8 cellular contexts compared by ENCODE assay signal in the genomic region with DNA sequence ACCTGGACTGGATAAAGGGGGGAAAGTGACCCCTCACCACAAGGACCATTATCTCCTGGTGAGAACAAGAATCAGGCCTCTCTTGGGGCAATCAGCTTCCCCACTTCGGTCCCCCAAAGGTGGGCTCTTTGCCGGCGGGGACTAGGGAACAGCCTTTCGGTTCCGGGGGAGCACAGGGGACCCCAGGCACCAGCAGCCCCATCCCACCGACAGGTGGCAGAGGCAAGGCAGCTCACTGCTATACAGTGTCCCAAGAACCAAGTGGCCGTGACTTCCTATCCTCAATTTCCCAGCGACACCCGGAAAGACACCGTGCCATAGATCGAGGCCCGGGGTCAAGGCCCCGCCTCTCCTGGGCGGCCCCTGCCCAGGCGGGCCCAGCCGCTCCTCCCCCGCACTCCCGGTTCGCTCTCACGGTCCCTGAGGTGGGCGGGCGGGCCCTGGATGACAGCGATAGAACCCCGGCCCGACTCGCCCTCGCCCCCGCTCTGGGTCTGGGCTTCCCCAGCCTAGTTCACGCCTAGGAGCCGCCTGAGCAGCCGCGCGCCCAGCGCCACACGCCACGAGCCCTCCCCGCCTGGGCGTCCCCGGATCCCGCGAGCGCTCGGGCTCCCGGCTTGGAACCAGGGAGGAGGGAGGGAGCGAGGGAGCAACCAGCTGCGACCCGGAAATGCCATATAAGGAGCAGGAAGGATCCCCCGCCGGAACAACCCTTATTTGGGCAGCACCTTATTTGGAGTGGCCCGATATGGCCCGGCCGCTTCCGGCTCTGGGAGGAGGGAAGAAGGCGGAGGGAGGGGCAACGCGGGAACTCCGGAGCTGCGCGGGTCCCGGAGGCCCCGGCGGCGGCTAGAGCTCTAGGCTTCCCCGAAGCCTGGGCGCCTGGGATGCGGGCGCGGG. TPM values are rescaled to one million over a fixed set of nuclear protein-coding genes. Genes with fewer than 3 reads are reported as not detected.
DNase-seq lines count a peak whose midpoint lies in the region; ATAC-seq, FAIRE-seq and TF ChIP-seq lines count a peak whose summit lies in the region.

No MANE protein-coding gene starts in this region.

- POLR2A ChIA-PET in Caco-2 (lab: Charles Lee) = interaction anchor here (0.5 to 2.6 kb wide), 19 partner anchors 9 to 798 kb away, joined by 3 to 42 read pairs (median 5); partner anchors contain the start of genes ETF1, FAM53C and HSPA9

- H3K27me3 ChIP-seq in Caco-2 (replicated peaks; ENCODE audit: control insufficient read depth, insufficient read depth, low read length) = no peaks in the 10 kb centered on the region
- H3K27me3 ChIP-seq in effector memory CD4-positive, alpha-beta T cell (replicated peaks; ENCODE audit: control insufficient read depth, insufficient read depth, low read length, poor library complexity, severe bottlenecking) = no peaks in the 10 kb centered on the region

- H3K9me3 ChIP-seq in Caco-2 = no peaks in the 10 kb centered on the region
- H3K9me3 ChIP-seq in effector memory CD4-positive, alpha-beta T cell (ENCODE audit: control insufficient read depth, low read length) = no peaks in the 10 kb centered on the region

- H3K36me3 ChIP-seq in Caco-2 (ENCODE audit: control insufficient read depth, insufficient read depth, low read length) = peaks cover 9% of the 10 kb centered on the region
- H3K36me3 ChIP-seq in effector memory CD4-positive, alpha-beta T cell (ENCODE audit: control insufficient read depth, insufficient read depth, low read length) = no peaks in the 10 kb centered on the region

- no peaks in the 10 kb centered on the region for H3K9me3 Mint-ChIP-seq in Caco-2 (ENCODE audit: unreplicated experiment)
- H3K9me3 Mint-ChIP-seq in memory B cell = no peaks in the 10 kb centered on the region

- DNase-seq in Caco-2 (peak; percentile 98 to 99), HTR-8/SVneo (ENCODE audit: insufficient read length, low spot score) (peak; percentile 82), NOMO-1 (lab: John Stamatoyannopoulos, UW; ENCODE audit: unreplicated experiment in 2 of 2) (peak; percentile 97 to 98), memory B cell (ENCODE audit: low spot score in 2 of 2) (peak; percentile 98 to 99)
- peak; percentile 84 to 97 (median 90) for DNase-seq in activated CD8-positive, alpha-beta memory T cell treated with anti-CD3 and anti-CD28 coated beads for 48 hours (ENCODE audit: low read depth in 2 of 3, low spot score in 2 of 3)
- DNase-seq in effector memory CD4-positive, alpha-beta T cell = peak; percentile 95
- peak; percentile 92 for DNase-seq in stimulated activated CD8-positive, alpha-beta memory T cell treated with anti-CD3 and anti-CD28 coated beads, Interleukin-12 subunit alpha, Interleukin-12 subunit beta, amount 100 ng/mL, for 1 hour (ENCODE audit: low read depth)

- peak overlapping the region; percentile 97 for H3K27ac ChIP-seq in effector memory CD4-positive, alpha-beta T cell (ENCODE audit: insufficient read depth, low read length, poor library complexity, severe bottlenecking)

- peaks cover 2% of the 10 kb centered on the region for H3K27me3 Mint-ChIP-seq in Caco-2 (ENCODE audit: insufficient read depth, unreplicated experiment)
- no peaks in the 10 kb centered on the region for H3K27me3 Mint-ChIP-seq in memory B cell

- peak in 1 of 2 experiments; percentile 20 for TF ChIP-seq CTCF in Caco-2 (IDR thresholded peaks at IDR 0.05; ENCODE audit: insufficient read depth in 1 of 2, low read depth in 1 of 2, low read length in 1 of 2, severe bottlenecking in 1 of 2, unreplicated experiment in 1 of 2)

- CTCF ChIA-PET in Caco-2 (lab: Charles Lee) = interaction anchor here (0.6 to 2.9 kb wide), 11 partner anchors 15 to 114 kb away, joined by 3 to 34 read pairs (median 4); partner anchors contain the start of genes ETF1 and KDM3B

- H3K27ac Mint-ChIP-seq in Caco-2 (ENCODE audit: unreplicated experiment) = peak overlapping the region; percentile 96
- peak overlapping the region; percentile 94 for H3K27ac Mint-ChIP-seq in memory B cell

- FAIRE-seq in HTR-8/SVneo (lab: Jason Lieb, UNC) = peak; percentile 77

- H3K36me3 Mint-ChIP-seq in Caco-2 (ENCODE audit: insufficient read depth, unreplicated experiment) (peaks cover 60% of the 10 kb centered on the region), memory B cell (peaks cover 17% of the 10 kb centered on the region)

- H3K4me3 Mint-ChIP-seq in Caco-2 (ENCODE audit: unreplicated experiment) = peak overlapping the region; percentile 73
- peak overlapping the region; percentile 92 for H3K4me3 Mint-ChIP-seq in memory B cell

- ATAC-seq in GM21381 (IDR thresholded peaks at IDR 0.05; ENCODE audit: unreplicated experiment) (peak; percentile 67), memory B cell (ENCODE audit: low read depth) (peak; percentile 67)

- peak overlapping the region; percentile 92 for H3K4me3 ChIP-seq in Caco-2 (ENCODE audit: low read depth, low read length)
- H3K4me3 ChIP-seq in effector memory CD4-positive, alpha-beta T cell (ENCODE audit: insufficient read depth, low read depth, low read length, poor library complexity, severe bottlenecking) = peak overlapping the region; percentile 90

- BruUV-seq in Caco-2 (replicated peaks; lab: Mats Ljungman, UMichigan) = no TSS peak

- intact Hi-C loops in Caco-2 (cut with micrococcal nuclease; ENCODE audit: unreplicated experiment) = loop anchor here (1.0 kb wide), 5 partner anchors 14 to 84 kb away; partner anchors contain the start of gene ETF1

- H3K4me1 Mint-ChIP-seq in Caco-2 (ENCODE audit: low read depth, unreplicated experiment) (peaks cover 25% of the 10 kb centered on the region), memory B cell (peaks cover 30% of the 10 kb centered on the region)

- no peaks in the 10 kb centered on the region; the same call in 1 of the 2 replicates for H3K4me1 ChIP-seq in Caco-2
- H3K4me1 ChIP-seq in effector memory CD4-positive, alpha-beta T cell (ENCODE audit: control insufficient read depth, insufficient read depth, low read length, poor library complexity, severe bottlenecking) = peaks cover 28% of the 10 kb centered on the region

RNA-seq across cellular contexts. Expression of gene EGR1, which starts 0.6 kb away (rescaled TPM):
- total RNA-seq in Caco-2 (2022) = 83.7 and 84.0 TPM in 2 replicates

RNA-seq across cellular contexts. Expression of gene REEP2, which starts 25.8 kb away (rescaled TPM):
- 3.8 and 4.5 TPM in 2 replicates for total RNA-seq in Caco-2 (2022)

Comparison
In these comparisons a context has a peak if more than half of its experiments do, and no peak if none do; other contexts are left out.
1. Peak in every context shown above with its lines: DNase-seq, ATAC-seq, H3K4me3 ChIP-seq and H3K27ac ChIP-seq.